In genomic region chr1:161605762-161606540, GRCh38 we compare ENCODE assay signal across 9 cellular contexts. TPM values are rescaled to one million over a fixed set of nuclear protein-coding genes. Genes with fewer than 3 reads are reported as not detected.
DNase-seq lines count a peak whose midpoint lies in the region; ATAC-seq and TF ChIP-seq lines count a peak whose summit lies in the region.
"Not testable (repeated sequence)": the region's sequence is repeated elsewhere in the genome, so short reads cannot be mapped to it uniquely, and the experiment has no call there.
"Had no signal": no experiment of that assay in that cellular context is flagged by ENCODE, and none has a peak within 500 bp of the region (broad histone marks: within the 10 kb centered on the region; RNA-seq: fewer than 3 reads in every experiment).

No MANE protein-coding gene starts in this region.

- H3K4me1 Mint-ChIP-seq in CD4-positive, alpha-beta T cell (ENCODE audit: low read depth); activated T-cell treated with anti-CD3 and anti-CD28 coated beads, Interleukin-2, amount 50 U/mL, for 4 hours (ENCODE audit: low read depth): not testable (repeated sequence)

- TF ChIP-seq CTCF in CD4-positive, alpha-beta T cell (IDR thresholded peaks at IDR 0.05); cardiac fibroblast (IDR thresholded peaks at IDR 0.05; ENCODE audit: low read depth, low read length); foreskin fibroblast (IDR thresholded peaks at IDR 0.05; ENCODE audit: low read depth, low read length); psoas muscle (IDR thresholded peaks at IDR 0.05); upper lobe of right lung (IDR thresholded peaks at IDR 0.05): not testable (repeated sequence)

- not testable (repeated sequence) for H3K9me3 ChIP-seq in CD4-positive, alpha-beta T cell (ENCODE audit: control insufficient read depth, low read length); HUES64 (ENCODE audit: insufficient read depth, low read depth, low read length); psoas muscle; upper lobe of right lung

- H3K36me3 ChIP-seq in HUES64 (ENCODE audit: insufficient read depth, low read length); psoas muscle (ENCODE audit: insufficient read depth in 1 of 2, low read depth in 1 of 2); upper lobe of right lung: not testable (repeated sequence)

- H3K9me3 Mint-ChIP-seq in CD4-positive, alpha-beta T cell; activated T-cell treated with anti-CD3 and anti-CD28 coated beads, Interleukin-2, amount 50 U/mL, for 4 hours: not testable (repeated sequence)

- CTCF ChIA-PET in CD4-positive, alpha-beta T cell (lab: Charles Lee), result not testable (repeated sequence)

- H3K27ac ChIP-seq in CD4-positive, alpha-beta T cell (ENCODE audit: low read depth, low read length); HUES64 (ENCODE audit: low read depth, low read length); psoas muscle; upper lobe of right lung: not testable (repeated sequence)

- DNase-seq in CD4-positive, alpha-beta T cell; activated T-cell treated with anti-CD3 and anti-CD28 coated beads, Interleukin-2, amount 50 U/mL, for 4 hours: not testable (repeated sequence)
- DNase-seq in cardiac fibroblast (ENCODE audit: low read depth in 2 of 2) (peak; percentile 60 to 67), foreskin fibroblast (peak; percentile 31 to 82), kidney glomerular epithelial cell (lab: John Stamatoyannopoulos, UW) (peak; percentile 3), psoas muscle (peak; percentile 59 to 63), upper lobe of right lung (peak; percentile 68)

- H3K36me3 Mint-ChIP-seq in CD4-positive, alpha-beta T cell (ENCODE audit: low read depth); activated T-cell treated with anti-CD3 and anti-CD28 coated beads, Interleukin-2, amount 50 U/mL, for 4 hours (ENCODE audit: insufficient read depth): not testable (repeated sequence)

- not testable (repeated sequence) for H3K27ac Mint-ChIP-seq in CD4-positive, alpha-beta T cell

- peak overlapping the region; percentile 31; the same call in 1 of the 2 replicates for H3K4me3 ChIP-seq in HUES64 (ENCODE audit: low read length)
- peak overlapping the region; percentile 28 to 30 for H3K4me3 ChIP-seq in cardiac fibroblast (replicated peaks in 1 of 2; ENCODE audit: low read depth in 2 of 2, low read length in 2 of 2)
- peak overlapping the region in 1 of 2 donors; percentile 24 for H3K4me3 ChIP-seq in foreskin fibroblast (ENCODE audit: low read depth in 1 of 2, low read length in 2 of 2)
- H3K4me3 ChIP-seq in psoas muscle, upper lobe of right lung: not testable (repeated sequence)

- 82% methylated on average over 52 of the region's 78 CpGs for WGBS in HUES64
- WGBS in psoas muscle, 3 donors, result 26 to 31% (median 30%) methylated on average over 41 to 54 of the region's 78 CpGs

- POLR2A ChIA-PET in CD4-positive, alpha-beta T cell (lab: Charles Lee), result not testable (repeated sequence)

- intact Hi-C loops in CD4-positive, alpha-beta T cell (cut with DNase I, micrococcal nuclease); psoas muscle (cut with DNase I); upper lobe of right lung (cut with DNase I): not testable (repeated sequence)

- peaks cover 42% of the 10 kb centered on the region for H3K27me3 Mint-ChIP-seq in CD4-positive, alpha-beta T cell
- H3K27me3 Mint-ChIP-seq in activated T-cell treated with anti-CD3 and anti-CD28 coated beads, Interleukin-2, amount 50 U/mL, for 4 hours (ENCODE audit: low read depth), result peaks cover 26% of the 10 kb centered on the region

- H3K27me3 ChIP-seq in CD4-positive, alpha-beta T cell (ENCODE audit: control insufficient read depth, insufficient read depth, low read length); upper lobe of right lung: not testable (repeated sequence)
- H3K27me3 ChIP-seq in HUES64 (ENCODE audit: insufficient read depth, low read length), result peaks cover 12% of the 10 kb centered on the region
- H3K27me3 ChIP-seq in psoas muscle (ENCODE audit: insufficient read depth in 3 of 3, low read length in 2 of 3), result peaks cover 0 to 34% (median 0%) of the 10 kb centered on the region in 3 donors

- ATAC-seq in CD4-positive, alpha-beta T cell (ENCODE audit: poor library complexity), result peak; percentile 61
- ATAC-seq in activated T-cell treated with anti-CD3 and anti-CD28 coated beads, Interleukin-2, amount 50 U/mL, for 4 hours, result peak; percentile 52 to 65
- ATAC-seq in psoas muscle, result peak; percentile 23 to 81 (median 40)
- ATAC-seq in upper lobe of right lung, result peak; percentile 74

- H3K4me1 ChIP-seq in HUES64 (ENCODE audit: insufficient read depth, low read length); psoas muscle; upper lobe of right lung: not testable (repeated sequence)

- not testable (repeated sequence) for H3K4me3 Mint-ChIP-seq in CD4-positive, alpha-beta T cell; activated T-cell treated with anti-CD3 and anti-CD28 coated beads, Interleukin-2, amount 50 U/mL, for 4 hours

- H3K9ac ChIP-seq in HUES64 (ENCODE audit: low read depth, low read length), result not testable (repeated sequence)

RNA-seq across cellular contexts. Expression of gene FCGR3B, which starts 25.0 kb away (rescaled TPM):
- total RNA-seq in CD4-positive, alpha-beta T cell, result not detected
- not detected for polyA plus RNA-seq in HUES64 (2013, experiment 1 of 2)
- not detected for polyA plus RNA-seq in HUES64 (2013, experiment 2 of 2)
- total RNA-seq in activated T-cell treated with anti-CD3 and anti-CD28 coated beads, Interleukin-2, amount 50 U/mL, for 4 hours, result not detected
- total RNA-seq in psoas muscle (1 to 10 TPM in 3 of 4 donors, under 1 TPM in 1; 0.83 to 3.9 (median 2.5) TPM), upper lobe of right lung (18.9 TPM)
- under 1 TPM; 0.08 to 0.32 (median 0.11) TPM for polyA plus RNA-seq in psoas muscle
- total RNA-seq: H4 had no signal

RNA-seq across cellular contexts. Expression of gene FCGR3A, which starts 56.3 kb away (rescaled TPM):
- under 1 TPM; 0.25 to 0.34 TPM for total RNA-seq in CD4-positive, alpha-beta T cell
- not detected for polyA plus RNA-seq in HUES64 (2013, experiment 1 of 2)
- not detected for polyA plus RNA-seq in HUES64 (2013, experiment 2 of 2)
- under 1 TPM; 0.40 to 0.87 (median 0.61) TPM for total RNA-seq in activated T-cell treated with anti-CD3 and anti-CD28 coated beads, Interleukin-2, amount 50 U/mL, for 4 hours
- total RNA-seq in psoas muscle, result 10 to 100 TPM in 1 of 4 donors, 1 to 10 TPM in 3; 1.8 to 11.4 (median 8.1) TPM
- 1 to 10 TPM; 1.8 to 4.7 (median 2.1) TPM for polyA plus RNA-seq in psoas muscle
- 112 TPM for total RNA-seq in upper lobe of right lung
- total RNA-seq: H4 had no signal

RNA-seq across cellular contexts. Expression of gene FCGR2B, which starts 57.0 kb away (rescaled TPM):
- total RNA-seq in CD4-positive, alpha-beta T cell, result under 1 TPM in 1 of 2 experiments, not detected in 1; 0.36 TPM
- not detected for polyA plus RNA-seq in HUES64 (2013, experiment 1 of 2)
- polyA plus RNA-seq in HUES64 (2013, experiment 2 of 2), result not detected
- total RNA-seq in activated T-cell treated with anti-CD3 and anti-CD28 coated beads, Interleukin-2, amount 50 U/mL, for 4 hours, result under 1 TPM in 1 of 3 donors, not detected in 2; 0.13 TPM
- total RNA-seq in psoas muscle (10 to 100 TPM in 1 of 4 donors, 1 to 10 TPM in 3; 3.0 to 11.3 (median 7.2) TPM), upper lobe of right lung (30.7 TPM)
- polyA plus RNA-seq in psoas muscle, result 1 to 10 TPM; 1.2 to 2.6 (median 2.0) TPM
- total RNA-seq: H4 had no signal
